8 cellular contexts compared by ENCODE assay signal in the genomic region with DNA sequence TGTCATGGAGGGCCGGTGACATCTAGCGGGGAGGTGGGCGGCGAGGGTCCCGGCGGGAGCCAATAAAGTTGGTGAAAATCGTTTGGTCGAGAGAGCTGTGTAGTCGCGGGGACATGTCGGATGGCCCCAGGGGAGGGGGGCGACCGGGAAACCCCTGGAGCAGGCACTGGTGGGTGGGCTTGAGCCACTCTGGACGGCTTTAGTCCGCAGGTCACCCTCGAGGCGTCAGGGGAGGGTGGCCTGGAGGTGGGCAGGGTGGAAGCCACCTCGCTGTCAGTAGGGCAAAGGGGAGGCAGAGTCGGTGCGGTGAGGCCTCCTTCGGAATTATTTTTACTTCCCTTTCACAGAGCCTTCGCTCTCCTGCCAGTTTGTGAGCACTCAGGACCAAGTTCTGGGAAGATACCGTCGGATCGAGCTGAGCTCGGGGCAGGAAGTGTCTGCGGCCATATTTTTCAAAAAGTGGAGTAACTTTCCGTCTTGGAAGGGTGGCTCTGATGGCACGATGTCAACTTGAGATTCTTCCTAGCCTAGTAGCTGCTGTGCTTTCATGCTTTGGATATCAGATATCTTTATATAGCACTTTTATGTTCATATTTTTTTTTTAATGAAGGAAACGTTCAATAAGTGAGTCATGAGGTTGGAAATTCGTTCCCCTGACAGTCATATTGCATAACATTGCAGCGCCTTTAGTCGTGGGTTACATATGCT. TPM values are rescaled to one million over a fixed set of nuclear protein-coding genes. Genes with fewer than 3 reads are reported as not detected.
A peak's percentile ranks its signal among the peaks of the same experiment; 100 is the strongest.
DNase-seq lines count a peak whose midpoint lies in the region; ATAC-seq and TF ChIP-seq lines count a peak whose summit lies in the region.

No MANE protein-coding gene starts in this region.

- ATAC-seq in HG02610 (IDR thresholded peaks at IDR 0.05; ENCODE audit: unreplicated experiment) (no peak), HG03520 (IDR thresholded peaks at IDR 0.05; ENCODE audit: unreplicated experiment) (no peak)

- peaks cover 31% of the 10 kb centered on the region for H3K4me1 ChIP-seq in mononuclear cell (ENCODE audit: insufficient read depth, low read length)

- H3K27ac Mint-ChIP-seq in IgD-negative memory B cell = peak overlapping the region; percentile 79 to 96 (median 86)

- peak overlapping the region; percentile 93 for H3K27ac ChIP-seq in epithelial cell of prostate
- H3K27ac ChIP-seq in temporal lobe (ENCODE audit: low read depth, low read length) = peak overlapping the region; percentile 37

- peak overlapping the region; percentile 94 for H3K4me3 ChIP-seq in AG10803 (ENCODE audit: low read length)
- peak overlapping the region; percentile 65 for H3K4me3 ChIP-seq in mononuclear cell (ENCODE audit: low read length)

- no peaks in the 10 kb centered on the region for H3K36me3 Mint-ChIP-seq in IgD-negative memory B cell

- no peak for TF ChIP-seq CTCF in AG10803 (conservative IDR thresholded peaks at IDR 0.05; ENCODE audit: low read length)

- peak; percentile 78 for DNase-seq in AG10803 (ENCODE audit: low read depth)
- DNase-seq in activated CD8-positive, alpha-beta memory T cell treated with anti-CD3 and anti-CD28 coated beads for 24 hours = peak; percentile 75
- DNase-seq in epithelial cell of prostate (ENCODE audit: low read depth, low spot score) = no peak

- no peaks in the 10 kb centered on the region for H3K27me3 Mint-ChIP-seq in IgD-negative memory B cell

- peak overlapping the region; percentile 95 to 98 (median 98) for H3K4me3 Mint-ChIP-seq in IgD-negative memory B cell

- peaks cover 29 to 34% (median 33%) of the 10 kb centered on the region in 3 donors for H3K4me1 Mint-ChIP-seq in IgD-negative memory B cell

- H3K9me3 Mint-ChIP-seq in IgD-negative memory B cell = peaks cover 0 to 3% (median 0%) of the 10 kb centered on the region in 3 donors

- H3K9me3 ChIP-seq in mononuclear cell (ENCODE audit: low read depth, low read length) = no peaks in the 10 kb centered on the region

- no peaks in the 10 kb centered on the region for H3K27me3 ChIP-seq in mononuclear cell (ENCODE audit: insufficient read depth, low read length)

RNA-seq across cellular contexts. Expression of gene WBP11, which starts 28.2 kb away (rescaled TPM):
- 59.3 TPM for polyA plus RNA-seq in IgD-negative memory B cell
- total RNA-seq in mononuclear cell (77.8 TPM), temporal lobe (17.0 TPM)

RNA-seq across cellular contexts. Expression of gene C12orf60, which starts 28.4 kb away (rescaled TPM):
- 0.70 TPM for polyA plus RNA-seq in IgD-negative memory B cell
- total RNA-seq in mononuclear cell = 0.10 TPM
- total RNA-seq in temporal lobe = 1.2 TPM

RNA-seq across cellular contexts. Expression of gene SMCO3, which starts 38.9 kb away (rescaled TPM):
- polyA plus RNA-seq in IgD-negative memory B cell = not detected
- total RNA-seq in mononuclear cell = not detected
- not detected for total RNA-seq in temporal lobe
